In genomic region chr11:118213774-118214173, GRCh38 we compare ENCODE assay signal across 15 cellular contexts. TPM values are rescaled to one million over a fixed set of nuclear protein-coding genes. Genes with fewer than 3 reads are reported as not detected.
DNase-seq lines count a peak whose midpoint lies in the region; FAIRE-seq and TF ChIP-seq lines count a peak whose summit lies in the region.
"Had no signal": no experiment of that assay in that cellular context is flagged by ENCODE, and none has a peak within 500 bp of the region (broad histone marks: within the 10 kb centered on the region; RNA-seq: fewer than 3 reads in every experiment).

No MANE protein-coding gene starts in this region.

- H3K27me3 ChIP-seq in OCI-LY3 (ENCODE audit: low read depth, low read length) (peaks cover 33% of the 10 kb centered on the region), colonic mucosa (no peaks in the 10 kb centered on the region), small intestine (ENCODE audit: control insufficient read depth in 2 of 2, insufficient read depth in 2 of 2, low read length in 2 of 2) (no peaks in the 10 kb centered on the region), vagina (no peaks in the 10 kb centered on the region)

- H4K20me1 ChIP-seq in OCI-LY3 (ENCODE audit: insufficient read depth, low read length): no peaks in the 10 kb centered on the region

- H3K4me2 ChIP-seq in OCI-LY3 (ENCODE audit: low read length): peak overlapping the region; percentile 91
- H3K4me2 ChIP-seq: smooth muscle cell had no signal

- FAIRE-seq in small intestine (lab: Jason Lieb, UNC): no peak

- TF ChIP-seq POLR2A in vagina (IDR thresholded peaks at IDR 0.05): no peak

- TF ChIP-seq CTCF in OCI-LY3 (IDR thresholded peaks at IDR 0.05; ENCODE audit: low read depth, low read length) (no peak), colonic mucosa (IDR thresholded peaks at IDR 0.05) (no peak), vagina (IDR thresholded peaks at IDR 0.05) (no peak)

- no peaks in the 10 kb centered on the region for H3K36me3 ChIP-seq in OCI-LY3 (replicated peaks; ENCODE audit: low read depth, low read length)
- H3K36me3 ChIP-seq in colonic mucosa: no peaks in the 10 kb centered on the region
- no peaks in the 10 kb centered on the region for H3K36me3 ChIP-seq in small intestine (ENCODE audit: control insufficient read depth in 2 of 2, insufficient read depth in 2 of 2, low read length in 2 of 2)
- no peaks in the 10 kb centered on the region for H3K36me3 ChIP-seq in vagina

- no peak overlapping the region for H3K9ac ChIP-seq in OCI-LY3 (ENCODE audit: low read length)
- peak overlapping the region in 1 of 2 donors; percentile 14 for H3K9ac ChIP-seq in colonic mucosa (ENCODE audit: low read depth in 2 of 2, low read length in 2 of 2)

- WGBS in small intestine, 3 donors: 29 to 68% (median 49%) methylated on average over 2 of the region's 2 CpGs

- DNase-seq in activated CD8-positive, alpha-beta memory T cell treated with anti-CD3 and anti-CD28 coated beads for 24 hours: peak; percentile 53
- no peak for DNase-seq in activated CD8-positive, alpha-beta memory T cell treated with anti-CD3 and anti-CD28 coated beads, Interleukin-2, amount 50 U/mL, for 4 hours
- DNase-seq in colonic mucosa: peak; percentile 68
- DNase-seq in small intestine: peak; percentile 90
- no peak for DNase-seq in vagina (ENCODE audit: extremely low spot score in 2 of 2)
- DNase-seq in COLO829 (ENCODE audit: low spot score): no peak
- no peak for DNase-seq in effector CD8-positive, alpha-beta T cell (lab: John Stamatoyannopoulos, UW)
- DNase-seq: ACHN, DMS79, NCI-H1417, occipital lobe had no signal

- H3K27ac ChIP-seq in OCI-LY3 (ENCODE audit: low read length): peak overlapping the region; percentile 42; the same call in 1 of the 2 replicates
- peak overlapping the region; percentile 73 for H3K27ac ChIP-seq in colonic mucosa
- H3K27ac ChIP-seq in small intestine (ENCODE audit: low read depth in 1 of 2, low read length in 1 of 2): peak overlapping the region; percentile 63 to 74
- no peak overlapping the region for H3K27ac ChIP-seq in vagina

- peaks cover 60% of the 10 kb centered on the region for H3K4me1 ChIP-seq in OCI-LY3 (ENCODE audit: low read length)
- peaks cover 8% of the 10 kb centered on the region for H3K4me1 ChIP-seq in colonic mucosa
- peaks cover 8 to 16% of the 10 kb centered on the region in 2 donors for H3K4me1 ChIP-seq in small intestine (ENCODE audit: control insufficient read depth in 2 of 2, insufficient read depth in 1 of 2, low read depth in 1 of 2, low read length in 1 of 2)
- H3K4me1 ChIP-seq in vagina: no peaks in the 10 kb centered on the region

- no peak overlapping the region for H2AFZ ChIP-seq in OCI-LY3 (ENCODE audit: low read depth, low read length)

- intact Hi-C loops in colonic mucosa (cut with DNase I): no loop called here
- intact Hi-C loops in vagina (cut with DNase I): no loop called here

- no peaks in the 10 kb centered on the region for H3K9me3 ChIP-seq in OCI-LY3 (ENCODE audit: insufficient read depth, low read length)
- H3K9me3 ChIP-seq in colonic mucosa: no peaks in the 10 kb centered on the region
- no peaks in the 10 kb centered on the region for H3K9me3 ChIP-seq in small intestine (ENCODE audit: control insufficient read depth, low read depth)
- H3K9me3 ChIP-seq in vagina: no peaks in the 10 kb centered on the region

- peak overlapping the region; percentile 60 for H3K4me3 ChIP-seq in OCI-LY3 (ENCODE audit: low read length)
- H3K4me3 ChIP-seq in colonic mucosa: no peak overlapping the region
- no peak overlapping the region for H3K4me3 ChIP-seq in small intestine (ENCODE audit: low read depth in 1 of 2, low read length in 2 of 2)
- no peak overlapping the region for H3K4me3 ChIP-seq in vagina
- H3K4me3 ChIP-seq: smooth muscle cell had no signal

- no peaks in the 10 kb centered on the region for H3K79me2 ChIP-seq in OCI-LY3 (ENCODE audit: low read length)

RNA-seq across cellular contexts. Expression of gene JAML, which starts 11.0 kb away (rescaled TPM):
- total RNA-seq in colonic mucosa (10 to 100 TPM in 1 of 2 donors, 1 to 10 TPM in 1; 3.3 to 12.0 TPM), vagina (17.2 TPM)
- 10 to 100 TPM in 1 of 3 donors, 1 to 10 TPM in 2; 4.2 to 21.6 (median 5.0) TPM for polyA plus RNA-seq in small intestine
- total RNA-seq: smooth muscle cell had no signal
- polyA plus RNA-seq: smooth muscle cell had no signal

RNA-seq across cellular contexts. Expression of gene SCN2B, which starts 37.3 kb away (rescaled TPM):
- under 1 TPM; 0.12 to 0.45 TPM for total RNA-seq in colonic mucosa
- polyA plus RNA-seq in small intestine: 1 to 10 TPM in 1 of 3 donors, under 1 TPM in 1, not detected in 1; under 0.01 to 2.3 TPM
- 0.49 TPM for total RNA-seq in vagina
- total RNA-seq: activated CD8-positive, alpha-beta memory T cell treated with anti-CD3 and anti-CD28 coated beads for 36 hours; T-helper 1 cell treated with Interleukin-12 subunit alpha and Interleukin-12 subunit beta and Interleukin-4 antibody, amounts not matched to agents 30 ng/mL and 1 ng/mL, for 36 hours had no signal

RNA-seq across cellular contexts. Expression of gene MPZL3, which starts 38.4 kb away (rescaled TPM):
- total RNA-seq in colonic mucosa (10 to 100 TPM; 10.9 to 27.8 TPM), vagina (9.1 TPM)
- polyA plus RNA-seq in small intestine: 1 to 10 TPM; 3.0 to 4.0 (median 3.9) TPM

RNA-seq across cellular contexts. Expression of gene MPZL2, which starts 50.3 kb away (rescaled TPM):
- 100 to 1,000 TPM in 1 of 2 donors, 10 to 100 TPM in 1; 58.8 to 114 TPM for total RNA-seq in colonic mucosa
- polyA plus RNA-seq in small intestine: 10 to 100 TPM in 1 of 3 donors, 1 to 10 TPM in 2; 1.6 to 27.5 (median 3.1) TPM
- 165 TPM for total RNA-seq in vagina

Comparison
In these comparisons a context has a peak if more than half of its experiments do, and no peak if none do; other contexts are left out.
1. DNase-seq: peak in activated CD8-positive, alpha-beta memory T cell treated with anti-CD3 and anti-CD28 coated beads for 24 hours (single experiment), colonic mucosa (single experiment) and small intestine (single experiment); none in activated CD8-positive, alpha-beta memory T cell treated with anti-CD3 and anti-CD28 coated beads, Interleukin-2, amount 50 U/mL, for 4 hours (single experiment), vagina (0 of 2), COLO829 (single experiment) and effector CD8-positive, alpha-beta T cell (single experiment).